In the genomic region with DNA sequence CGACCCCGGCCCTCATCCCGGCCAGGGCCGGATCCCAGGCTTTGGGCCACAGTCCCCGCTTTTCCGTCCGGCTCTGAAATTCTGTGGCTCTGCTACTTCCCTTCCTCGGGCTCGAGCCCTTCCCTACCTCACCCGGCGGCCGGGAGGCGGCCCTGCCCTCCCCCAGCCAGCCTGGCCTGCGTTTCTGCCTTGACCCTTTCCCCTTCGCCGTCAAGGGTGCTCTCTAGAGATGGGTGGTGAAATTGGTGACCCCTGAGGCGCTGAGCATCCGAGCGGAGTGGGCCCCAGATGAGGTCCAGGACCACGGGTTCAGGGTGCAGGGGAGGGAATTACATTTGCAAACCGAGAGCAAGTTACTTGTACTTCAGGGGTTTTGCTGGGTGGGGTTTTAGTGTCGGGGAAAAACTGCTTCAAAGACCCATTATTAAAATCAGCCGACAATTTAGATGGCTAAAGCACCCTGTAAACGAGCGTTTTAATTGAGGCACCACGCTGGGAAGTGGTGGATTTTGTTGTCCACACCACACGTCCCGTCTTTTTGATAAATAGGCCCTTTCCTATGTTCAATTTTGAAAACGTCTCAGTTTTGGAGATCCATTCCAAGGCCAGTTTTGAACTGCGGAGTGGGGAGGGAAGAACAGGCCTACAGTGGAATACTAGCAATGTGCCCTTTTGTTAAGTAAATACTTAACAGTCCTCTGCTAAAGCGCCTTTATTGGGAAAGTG, we compare ENCODE assay signal across 1 cellular context.
TF ChIP-seq lines count a peak whose summit lies in the region.

No MANE protein-coding gene starts in this region.

TF ChIP-seq in K562, 482 proteins besides CTCF, POLR2A, EP300 and RAD21 (continued from another document and continues in another):
- no peak for TF ChIP-seq ZKSCAN3 (CRISPR knock-in tag; IDR thresholded peaks at IDR 0.05)
- TF ChIP-seq ATF7 (IDR thresholded peaks at IDR 0.05), result 0 out of 2 replicates have a peak, but pooled peaks have one; percentile 9
- TF ChIP-seq U2AF1 (optimal IDR thresholded peaks at IDR 0.05; ENCODE audit: low read depth, low read length), result no peak
- no peak for TF ChIP-seq STAT5B (CRISPR knock-in tag; IDR thresholded peaks at IDR 0.05)
- TF ChIP-seq ZNF766 (CRISPR knock-in tag; conservative IDR thresholded peaks at IDR 0.05), result peak; percentile 46; the same call in 1 of the 2 replicates
- no peak for TF ChIP-seq SIN3A (IDR thresholded peaks at IDR 0.05; ENCODE audit: borderline replicate concordance in 2 of 2, control insufficient read depth in 1 of 2, low read depth in 2 of 2, low read length in 2 of 2)
- 0 out of 2 replicates have a peak, but pooled peaks have one; percentile 9 for TF ChIP-seq EHMT2 (IDR thresholded peaks at IDR 0.05)
- TF ChIP-seq EP400 (IDR thresholded peaks at IDR 0.05), result peak; percentile 65
- TF ChIP-seq ZZZ3 (IDR thresholded peaks at IDR 0.05), result no peak; the same call in 1 of the 2 replicates
- TF ChIP-seq KLF16 (IDR thresholded peaks at IDR 0.05), result no peak
- TF ChIP-seq SMARCE1 (IDR thresholded peaks at IDR 0.05), result 0 out of 2 replicates have a peak, but pooled peaks have one; percentile 39
- no peak for TF ChIP-seq ARID3B (CRISPR knock-in tag; IDR thresholded peaks at IDR 0.05; ENCODE audit: borderline replicate concordance)
- no peak for TF ChIP-seq HMGXB4 (CRISPR knock-in tag; IDR thresholded peaks at IDR 0.05)
- TF ChIP-seq, protein P1, sequence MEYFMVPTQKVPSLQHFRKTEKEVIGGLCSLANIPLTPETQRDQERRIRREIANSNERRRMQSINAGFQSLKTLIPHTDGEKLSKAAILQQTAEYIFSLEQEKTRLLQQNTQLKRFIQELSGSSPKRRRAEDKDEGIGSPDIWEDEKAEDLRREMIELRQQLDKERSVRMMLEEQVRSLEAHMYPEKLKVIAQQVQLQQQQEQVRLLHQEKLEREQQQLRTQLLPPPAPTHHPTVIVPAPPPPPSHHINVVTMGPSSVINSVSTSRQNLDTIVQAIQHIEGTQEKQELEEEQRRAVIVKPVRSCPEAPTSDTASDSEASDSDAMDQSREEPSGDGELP (CRISPR knock-in tag; IDR thresholded peaks at IDR 0.05; ENCODE audit: borderline replicate concordance), result peak; percentile 51; the same call in 1 of the 2 replicates
- peak; percentile 85; the same call in 1 of the 2 replicates for TF ChIP-seq ZKSCAN8 (CRISPR knock-in tag; IDR thresholded peaks at IDR 0.05)
- TF ChIP-seq MGA (IDR thresholded peaks at IDR 0.05), result peak; percentile 75
- TF ChIP-seq ZBTB40 (IDR thresholded peaks at IDR 0.05), result peak; percentile 70; the same call in 1 of the 2 replicates
- no peak for TF ChIP-seq ZBTB40 (CRISPR knock-in tag; IDR thresholded peaks at IDR 0.05)
- 0 out of 2 replicates have a peak, but pooled peaks have one; percentile 12 for TF ChIP-seq ZNF347 (CRISPR knock-in tag; IDR thresholded peaks at IDR 0.05; ENCODE audit: low read depth)
- TF ChIP-seq SAFB (IDR thresholded peaks at IDR 0.05; ENCODE audit: borderline replicate concordance, low read depth, low read length), result no peak
- no peak for TF ChIP-seq TEAD2 (tag; IDR thresholded peaks at IDR 0.05)
- TF ChIP-seq, protein P2, sequence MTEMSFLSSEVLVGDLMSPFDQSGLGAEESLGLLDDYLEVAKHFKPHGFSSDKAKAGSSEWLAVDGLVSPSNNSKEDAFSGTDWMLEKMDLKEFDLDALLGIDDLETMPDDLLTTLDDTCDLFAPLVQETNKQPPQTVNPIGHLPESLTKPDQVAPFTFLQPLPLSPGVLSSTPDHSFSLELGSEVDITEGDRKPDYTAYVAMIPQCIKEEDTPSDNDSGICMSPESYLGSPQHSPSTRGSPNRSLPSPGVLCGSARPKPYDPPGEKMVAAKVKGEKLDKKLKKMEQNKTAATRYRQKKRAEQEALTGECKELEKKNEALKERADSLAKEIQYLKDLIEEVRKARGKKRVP (CRISPR knock-in tag; IDR thresholded peaks at IDR 0.05), result 0 out of 2 replicates have a peak, but pooled peaks have one; percentile 3
- peak; percentile 55; the same call in 1 of the 2 replicates for TF ChIP-seq CBFB (CRISPR knock-in tag; IDR thresholded peaks at IDR 0.05)
